In the genomic region with DNA sequence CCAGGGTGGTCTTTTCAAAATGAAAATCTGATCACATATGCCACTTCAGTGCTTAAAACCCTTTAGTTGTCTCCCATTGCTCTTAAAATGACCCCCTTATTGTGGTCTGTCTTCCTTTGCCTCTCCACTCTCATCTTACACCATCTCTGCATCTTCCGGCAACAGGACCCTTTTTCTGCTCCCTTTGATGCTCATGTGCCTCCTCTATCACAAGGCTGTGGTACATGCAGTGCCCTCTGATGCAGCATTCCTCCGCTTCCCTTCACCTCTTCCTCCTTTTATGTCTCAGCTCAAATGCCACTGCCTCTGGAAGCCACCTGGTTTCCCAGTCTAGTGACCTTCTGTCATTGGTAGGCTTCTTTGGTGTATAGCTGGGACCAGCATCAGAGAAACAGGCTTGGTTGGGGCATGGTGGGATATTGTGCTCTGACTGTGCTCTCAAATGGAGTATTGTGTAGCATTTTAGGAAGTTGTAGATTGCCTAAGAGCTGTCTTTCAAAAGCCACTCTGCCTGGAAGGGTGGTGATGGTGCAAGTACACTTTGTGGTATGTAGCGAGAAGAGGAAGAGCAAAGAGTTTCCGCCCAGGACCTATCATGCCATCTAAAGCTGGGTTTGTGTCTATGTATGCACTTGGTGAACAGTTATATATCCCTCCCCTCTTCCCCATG, we compare ENCODE assay signal across 10 cellular contexts. TPM values are rescaled to one million over a fixed set of nuclear protein-coding genes. Genes with fewer than 3 reads are reported as not detected.
DNase-seq lines count a peak whose midpoint lies in the region; ATAC-seq lines count a peak whose summit lies in the region.
"Had no signal": no experiment of that assay in that cellular context is flagged by ENCODE, and none has a peak within 500 bp of the region (broad histone marks: within the 10 kb centered on the region; RNA-seq: fewer than 3 reads in every experiment).

No MANE protein-coding gene starts in this region.

- H3K27me3 ChIP-seq in muscle layer of duodenum (ENCODE audit: low read depth, low read length) (no peaks in the 10 kb centered on the region), H7 (ENCODE audit: control insufficient read depth, insufficient read depth, low read length) (no peaks in the 10 kb centered on the region)
- H3K27me3 ChIP-seq: adrenal gland had no signal

- peaks cover 10% of the 10 kb centered on the region for H3K36me3 Mint-ChIP-seq in activated T-helper 1 cell treated with anti-CD3 and anti-CD28 coated beads, Interleukin-12 subunit alpha, Interleukin-12 subunit beta, Interleukin-2, Interleukin-4 antibody, amounts not matched to agents 30 ng/mL and 10 ng/mL and 1 ng/mL, durations not matched to agents 14 hours and 24 hours and 36 hours (ENCODE audit: low read depth)
- H3K36me3 Mint-ChIP-seq: mesothelial cell of epicardium had no signal

- H3K9me3 Mint-ChIP-seq in activated T-helper 1 cell treated with anti-CD3 and anti-CD28 coated beads, Interleukin-12 subunit alpha, Interleukin-12 subunit beta, Interleukin-2, Interleukin-4 antibody, amounts not matched to agents 30 ng/mL and 10 ng/mL and 1 ng/mL, durations not matched to agents 14 hours and 24 hours and 36 hours: no peaks in the 10 kb centered on the region
- H3K9me3 Mint-ChIP-seq: mesothelial cell of epicardium had no signal

- peaks cover 3 to 14% of the 10 kb centered on the region in 2 donors for H3K4me1 ChIP-seq in muscle layer of duodenum (ENCODE audit: control insufficient read depth in 1 of 2, insufficient read depth in 2 of 2, low read length in 2 of 2)

- H3K4me3 ChIP-seq in Jurkat, Clone E6-1 (ENCODE audit: low read length): peak overlapping the region; percentile 20
- H3K4me3 ChIP-seq in muscle layer of duodenum (ENCODE audit: low read depth in 1 of 2, low read length in 2 of 2) (no peak overlapping the region), H7 (ENCODE audit: insufficient read depth, low read depth, low read length) (no peak overlapping the region)
- H3K4me3 ChIP-seq: adrenal gland had no signal

- H3K4me3 Mint-ChIP-seq in activated T-helper 1 cell treated with anti-CD3 and anti-CD28 coated beads, Interleukin-12 subunit alpha, Interleukin-12 subunit beta, Interleukin-2, Interleukin-4 antibody, amounts not matched to agents 30 ng/mL and 10 ng/mL and 1 ng/mL, durations not matched to agents 14 hours and 24 hours and 36 hours: peak overlapping the region; percentile 50
- H3K4me3 Mint-ChIP-seq: mesothelial cell of epicardium had no signal

- DNase-seq in CD1c-positive myeloid dendritic cell (ENCODE audit: extremely low spot score): peak; percentile 96
- DNase-seq in Jurkat, Clone E6-1 (ENCODE audit: low read depth, low spot score): peak; percentile 91
- DNase-seq in activated T-helper 1 cell treated with anti-CD3 and anti-CD28 coated beads, Interleukin-12 subunit alpha, Interleukin-12 subunit beta, Interleukin-2, Interleukin-4 antibody, amounts not matched to agents 30 ng/mL and 10 ng/mL and 1 ng/mL, durations not matched to agents 14 hours and 24 hours and 36 hours (ENCODE audit: low spot score): peak; percentile 32
- no peak for DNase-seq in HPDE6-E6E7 (ENCODE audit: extremely low spot score)
- no peak for DNase-seq in H7
- DNase-seq in NCI-H1092 (lab: John Stamatoyannopoulos, UW): no peak

- H3K4me1 Mint-ChIP-seq in activated T-helper 1 cell treated with anti-CD3 and anti-CD28 coated beads, Interleukin-12 subunit alpha, Interleukin-12 subunit beta, Interleukin-2, Interleukin-4 antibody, amounts not matched to agents 30 ng/mL and 10 ng/mL and 1 ng/mL, durations not matched to agents 14 hours and 24 hours and 36 hours (ENCODE audit: low read depth): peaks cover 70% of the 10 kb centered on the region

- H3K27ac ChIP-seq in muscle layer of duodenum (ENCODE audit: low read length): peak overlapping the region; percentile 32

- no peaks in the 10 kb centered on the region for H3K9me3 ChIP-seq in muscle layer of duodenum (ENCODE audit: control insufficient read depth in 1 of 2, low read length in 2 of 2)
- H3K9me3 ChIP-seq: adrenal gland had no signal

- no peaks in the 10 kb centered on the region for H3K27me3 Mint-ChIP-seq in activated T-helper 1 cell treated with anti-CD3 and anti-CD28 coated beads, Interleukin-12 subunit alpha, Interleukin-12 subunit beta, Interleukin-2, Interleukin-4 antibody, amounts not matched to agents 30 ng/mL and 10 ng/mL and 1 ng/mL, durations not matched to agents 14 hours and 24 hours and 36 hours (ENCODE audit: insufficient read depth)

- no peak for ATAC-seq in HG03159 (IDR thresholded peaks at IDR 0.05; ENCODE audit: unreplicated experiment)

- H3K27ac Mint-ChIP-seq in activated T-helper 1 cell treated with anti-CD3 and anti-CD28 coated beads, Interleukin-12 subunit alpha, Interleukin-12 subunit beta, Interleukin-2, Interleukin-4 antibody, amounts not matched to agents 30 ng/mL and 10 ng/mL and 1 ng/mL, durations not matched to agents 14 hours and 24 hours and 36 hours: peak overlapping the region; percentile 35
- H3K27ac Mint-ChIP-seq: mesothelial cell of epicardium had no signal

- intact Hi-C loops in activated T-helper 1 cell treated with anti-CD3 and anti-CD28 coated beads, Interleukin-12 subunit alpha, Interleukin-12 subunit beta, Interleukin-2, Interleukin-4 antibody, amounts not matched to agents 30 ng/mL and 10 ng/mL and 1 ng/mL, durations not matched to agents 14 hours and 24 hours and 36 hours (cut with micrococcal nuclease): no loop called here

- H3K36me3 ChIP-seq in muscle layer of duodenum (ENCODE audit: control insufficient read depth in 1 of 2, insufficient read depth in 2 of 2, low read length in 2 of 2): no peaks in the 10 kb centered on the region
- H3K36me3 ChIP-seq in H7 (replicated peaks; ENCODE audit: control insufficient read depth, insufficient read depth, low read length): no peaks in the 10 kb centered on the region
- H3K36me3 ChIP-seq: adrenal gland had no signal

RNA-seq across cellular contexts. Expression of gene ARHGAP26, which starts 28.1 kb away (rescaled TPM):
- polyA plus RNA-seq in Jurkat, Clone E6-1 (2012; ENCODE audit: insufficient read depth, insufficient read length): 7.9 TPM
- 20.0 and 21.2 TPM in 2 replicates for total RNA-seq in activated T-helper 1 cell treated with anti-CD3 and anti-CD28 coated beads, Interleukin-12 subunit alpha, Interleukin-12 subunit beta, Interleukin-2, Interleukin-4 antibody, amounts not matched to agents 30 ng/mL and 10 ng/mL and 1 ng/mL, durations not matched to agents 14 hours and 24 hours and 36 hours
- total RNA-seq in H7 (2014; rRNA removed; shearing (Covaris generic)): 5.9 and 10.6 TPM in 2 replicates

Comparison
In these comparisons a context has a peak if more than half of its experiments do, and no peak if none do; other contexts are left out.
1. DNase-seq: peak in CD1c-positive myeloid dendritic cell (single experiment), Jurkat, Clone E6-1 (single experiment) and activated T-helper 1 cell treated with anti-CD3 and anti-CD28 coated beads, Interleukin-12 subunit alpha, Interleukin-12 subunit beta, Interleukin-2, Interleukin-4 antibody, amounts not matched to agents 30 ng/mL and 10 ng/mL and 1 ng/mL, durations not matched to agents 14 hours and 24 hours and 36 hours (single experiment); none in HPDE6-E6E7 (single experiment), H7 (single experiment) and NCI-H1092 (single experiment).